Comparison of ENCODE assay signal across 22 cellular contexts in genomic region chr4:169030575-169030982, GRCh38. TPM values are rescaled to one million over a fixed set of nuclear protein-coding genes. Genes with fewer than 3 reads are reported as not detected.
DNase-seq lines count a peak whose midpoint lies in the region; ATAC-seq, FAIRE-seq and TF ChIP-seq lines count a peak whose summit lies in the region.
"Had no signal": no experiment of that assay in that cellular context is flagged by ENCODE, and none has a peak within 500 bp of the region (broad histone marks: within the 10 kb centered on the region; RNA-seq: fewer than 3 reads in every experiment).

No MANE protein-coding gene starts in this region.

- WGBS in body of pancreas, 2 donors = 74 to 81% methylated on average over 5 of the region's 5 CpGs

- H3K36me3 Mint-ChIP-seq in stimulated activated effector memory CD8-positive, alpha-beta T cell treated with anti-CD3 and anti-CD28 coated beads, Interleukin-12 subunit alpha, Interleukin-12 subunit beta, amount 100 ng/mL, for 72 hours = no peaks in the 10 kb centered on the region
- H3K36me3 Mint-ChIP-seq in endothelial cell (ENCODE audit: low read depth, unreplicated experiment) = no peaks in the 10 kb centered on the region
- H3K36me3 Mint-ChIP-seq: stimulated activated memory B cell treated with anti-CD40 and anti-IgM and Interleukin-4, amounts not matched to agents 10 μg/mL and 1 μg/mL and 100 μg/mL, for 72 hours had no signal

- ATAC-seq in stimulated activated effector memory CD8-positive, alpha-beta T cell treated with anti-CD3 and anti-CD28 coated beads, Interleukin-12 subunit alpha, Interleukin-12 subunit beta, amount 100 ng/mL, for 72 hours = no peak
- no peak for ATAC-seq in body of pancreas
- ATAC-seq: activated naive CD8-positive, alpha-beta T cell treated with anti-CD3 and anti-CD28 coated beads, Interleukin-2, amount 50 U/mL, for 24 hours; pancreas; stimulated activated memory B cell treated with anti-CD40 and anti-IgM and Interleukin-4, amounts not matched to agents 10 μg/mL and 1 μg/mL and 100 μg/mL, for 72 hours had no signal

- H3K4me3 Mint-ChIP-seq in stimulated activated effector memory CD8-positive, alpha-beta T cell treated with anti-CD3 and anti-CD28 coated beads, Interleukin-12 subunit alpha, Interleukin-12 subunit beta, amount 100 ng/mL, for 72 hours = no peak overlapping the region
- no peak overlapping the region for H3K4me3 Mint-ChIP-seq in endothelial cell (ENCODE audit: unreplicated experiment)
- H3K4me3 Mint-ChIP-seq: activated naive CD8-positive, alpha-beta T cell treated with anti-CD3 and anti-CD28 coated beads, Interleukin-2, amount 50 U/mL, for 24 hours; stimulated activated memory B cell treated with anti-CD40 and anti-IgM and Interleukin-4, amounts not matched to agents 10 μg/mL and 1 μg/mL and 100 μg/mL, for 72 hours had no signal

- intact Hi-C loops in kidney (cut with DNase I) = loop anchor here (10.0 kb wide), 1 partner anchor 454 kb away; no protein-coding TSS in a partner anchor
- intact Hi-C loops in body of pancreas (cut with DNase I) = no loop called here

- FAIRE-seq in HTR-8/SVneo (lab: Jason Lieb, UNC) (peak; percentile 83), kidney (lab: Jason Lieb, UNC) (no peak)
- FAIRE-seq: endometrium, GM18507, pancreas had no signal

- TF ChIP-seq CTCF in astrocyte of the spinal cord (IDR thresholded peaks at IDR 0.05; ENCODE audit: low read depth, low read length) (no peak), kidney (IDR thresholded peaks at IDR 0.05; ENCODE audit: borderline replicate concordance, extremely low read depth, insufficient read depth) (no peak), body of pancreas (IDR thresholded peaks at IDR 0.05) (no peak), endothelial cell (IDR thresholded peaks at IDR 0.05; ENCODE audit: unreplicated experiment) (no peak)

- no peak overlapping the region for H3K27ac Mint-ChIP-seq in stimulated activated effector memory CD8-positive, alpha-beta T cell treated with anti-CD3 and anti-CD28 coated beads, Interleukin-12 subunit alpha, Interleukin-12 subunit beta, amount 100 ng/mL, for 72 hours
- no peak overlapping the region for H3K27ac Mint-ChIP-seq in endothelial cell (ENCODE audit: unreplicated experiment)
- H3K27ac Mint-ChIP-seq: activated naive CD8-positive, alpha-beta T cell treated with anti-CD3 and anti-CD28 coated beads, Interleukin-2, amount 50 U/mL, for 24 hours; stimulated activated memory B cell treated with anti-CD40 and anti-IgM and Interleukin-4, amounts not matched to agents 10 μg/mL and 1 μg/mL and 100 μg/mL, for 72 hours had no signal

- H3K4me1 Mint-ChIP-seq in stimulated activated effector memory CD8-positive, alpha-beta T cell treated with anti-CD3 and anti-CD28 coated beads, Interleukin-12 subunit alpha, Interleukin-12 subunit beta, amount 100 ng/mL, for 72 hours = no peaks in the 10 kb centered on the region
- peaks cover 3% of the 10 kb centered on the region for H3K4me1 Mint-ChIP-seq in endothelial cell (ENCODE audit: unreplicated experiment)
- H3K4me1 Mint-ChIP-seq: activated naive CD8-positive, alpha-beta T cell treated with anti-CD3 and anti-CD28 coated beads, Interleukin-2, amount 50 U/mL, for 24 hours; stimulated activated memory B cell treated with anti-CD40 and anti-IgM and Interleukin-4, amounts not matched to agents 10 μg/mL and 1 μg/mL and 100 μg/mL, for 72 hours had no signal

- H3K27me3 Mint-ChIP-seq in endothelial cell (ENCODE audit: unreplicated experiment) = peaks cover 7% of the 10 kb centered on the region

- H3K4me3 ChIP-seq in astrocyte of the spinal cord (ENCODE audit: low read depth, low read length) (no peak overlapping the region), kidney (ENCODE audit: low read length in 2 of 2) (peak overlapping the region; percentile 2 to 13), body of pancreas (no peak overlapping the region)
- H3K4me3 ChIP-seq: heart left ventricle, pancreas, PC-9, upper lobe of left lung had no signal

- no peaks in the 10 kb centered on the region for H3K27me3 ChIP-seq in body of pancreas
- H3K27me3 ChIP-seq: heart left ventricle, pancreas, upper lobe of left lung had no signal

- peak; percentile 20 for DNase-seq in AG08395 (ENCODE audit: low spot score)
- DNase-seq in HTR-8/SVneo (ENCODE audit: insufficient read length, low spot score) = peak; percentile 74
- DNase-seq in astrocyte of the spinal cord (ENCODE audit: low read depth, low spot score) = peak; percentile 44
- no peak for DNase-seq in kidney
- no peak for DNase-seq in stimulated activated effector memory CD8-positive, alpha-beta T cell treated with anti-CD3 and anti-CD28 coated beads, Interleukin-12 subunit alpha, Interleukin-12 subunit beta, amount 100 ng/mL, for 72 hours (ENCODE audit: low spot score in 2 of 2)
- DNase-seq in SHP77 (lab: John Stamatoyannopoulos, UW) = no peak
- no peak for DNase-seq in body of pancreas
- DNase-seq in endothelial cell (ENCODE audit: low spot score) = no peak
- DNase-seq: activated naive CD8-positive, alpha-beta T cell treated with anti-CD3 and anti-CD28 coated beads, Interleukin-2, amount 50 U/mL, for 24 hours; heart left ventricle; Kasumi-1; kidney glomerular epithelial cell; NCI-H1436; NCI-H510A; pancreas; PC-9; SW 1271; WERI-Rb-1 had no signal

- H3K36me3 ChIP-seq in kidney (ENCODE audit: control insufficient read depth in 1 of 2, insufficient read depth in 2 of 2, low read length in 2 of 2) = no peaks in the 10 kb centered on the region
- H3K36me3 ChIP-seq in body of pancreas (replicated peaks in 1 of 2; ENCODE audit: insufficient read depth in 1 of 2, low read depth in 2 of 2) = no peaks in the 10 kb centered on the region
- H3K36me3 ChIP-seq: heart left ventricle, pancreas, upper lobe of left lung, WERI-Rb-1 had no signal

- in situ Hi-C loops in astrocyte of the spinal cord (cut with HindIII; ENCODE audit: low sequenced_read_pairs) = no loop called here

- TF ChIP-seq POLR2A in body of pancreas (IDR thresholded peaks at IDR 0.05) = no peak

- H3K4me1 ChIP-seq in kidney (ENCODE audit: control insufficient read depth in 1 of 2, insufficient read depth in 1 of 2, low read depth in 1 of 2, low read length in 2 of 2) (no peaks in the 10 kb centered on the region), body of pancreas (no peaks in the 10 kb centered on the region)
- H3K4me1 ChIP-seq: heart left ventricle, pancreas, upper lobe of left lung had no signal

- H3K9me3 ChIP-seq in kidney (ENCODE audit: control insufficient read depth in 1 of 2, low read length in 2 of 2) = no peaks in the 10 kb centered on the region
- no peaks in the 10 kb centered on the region for H3K9me3 ChIP-seq in body of pancreas
- H3K9me3 ChIP-seq: pancreas, upper lobe of left lung had no signal

- no peak overlapping the region for H3K9ac ChIP-seq in kidney (ENCODE audit: low read length in 2 of 2)

- no peak overlapping the region for H3K27ac ChIP-seq in kidney (ENCODE audit: low read depth in 2 of 2, low read length in 2 of 2)
- H3K27ac ChIP-seq in body of pancreas = no peak overlapping the region
- H3K27ac ChIP-seq: pancreas, PC-9, upper lobe of left lung, WERI-Rb-1 had no signal

- no peaks in the 10 kb centered on the region for H3K9me3 Mint-ChIP-seq in stimulated activated effector memory CD8-positive, alpha-beta T cell treated with anti-CD3 and anti-CD28 coated beads, Interleukin-12 subunit alpha, Interleukin-12 subunit beta, amount 100 ng/mL, for 72 hours
- H3K9me3 Mint-ChIP-seq in endothelial cell (ENCODE audit: unreplicated experiment) = no peaks in the 10 kb centered on the region
- H3K9me3 Mint-ChIP-seq: activated naive CD8-positive, alpha-beta T cell treated with anti-CD3 and anti-CD28 coated beads, Interleukin-2, amount 50 U/mL, for 24 hours; stimulated activated memory B cell treated with anti-CD40 and anti-IgM and Interleukin-4, amounts not matched to agents 10 μg/mL and 1 μg/mL and 100 μg/mL, for 72 hours had no signal

RNA-seq across cellular contexts. Expression of gene CBR4, which starts 20.5 kb away (rescaled TPM):
- total RNA-seq in kidney = 28.6 TPM
- 24.1 TPM for polyA plus RNA-seq in kidney (ENCODE audit: insufficient read depth, low read depth, low replicate concordance)
- 10 to 100 TPM; 24.1 to 24.4 TPM for total RNA-seq in body of pancreas
- total RNA-seq in endothelial cell (ENCODE audit: unreplicated experiment) = 21.4 TPM

Comparison
In these comparisons a context has a peak if more than half of its experiments do, and no peak if none do; other contexts are left out.
1. DNase-seq: peak in AG08395 (single experiment), HTR-8/SVneo (single experiment) and astrocyte of the spinal cord (single experiment); none in kidney (single experiment), stimulated activated effector memory CD8-positive, alpha-beta T cell treated with anti-CD3 and anti-CD28 coated beads, Interleukin-12 subunit alpha, Interleukin-12 subunit beta, amount 100 ng/mL, for 72 hours (0 of 2), SHP77 (0 of 2), body of pancreas (0 of 4) and endothelial cell (single experiment).
2. H3K4me3 ChIP-seq: peak in kidney (2 of 2); none in astrocyte of the spinal cord (single experiment) and body of pancreas (0 of 2).